Comparison of ENCODE assay signal across 11 cellular contexts in the genomic region with DNA sequence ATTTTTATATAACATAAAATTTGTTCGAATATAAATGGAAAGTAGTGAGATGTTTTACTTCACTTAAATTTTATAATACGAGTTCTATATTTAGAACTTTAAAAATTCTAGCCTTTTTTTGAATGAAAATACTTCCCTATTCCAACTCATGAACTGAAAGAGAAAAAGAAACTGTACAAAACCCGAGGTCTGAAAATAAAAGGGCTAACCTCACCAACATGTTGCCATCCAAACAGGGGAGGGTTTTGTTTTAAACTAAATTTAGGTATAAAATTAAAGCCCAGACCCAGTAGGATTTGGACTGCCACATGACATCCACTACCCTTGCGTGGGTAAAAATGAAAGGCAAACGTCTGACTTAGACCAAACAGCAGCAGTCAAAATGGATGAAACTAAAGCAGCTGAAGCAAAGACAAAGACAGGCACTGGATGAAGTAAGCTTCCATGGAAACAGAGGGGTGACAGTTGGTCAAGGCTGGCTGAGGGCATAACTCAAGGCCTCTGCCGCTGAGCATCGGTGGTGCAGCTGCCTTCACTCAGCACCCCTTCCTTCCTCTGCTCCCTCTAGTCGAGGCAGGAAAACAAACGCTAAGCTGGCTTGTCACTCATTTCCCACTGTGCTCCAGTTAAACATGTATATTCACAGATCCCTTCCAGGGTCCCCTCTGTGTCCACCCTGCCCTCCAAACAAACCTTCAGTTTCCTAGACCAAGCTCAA. TPM values are rescaled to one million over a fixed set of nuclear protein-coding genes. Genes with fewer than 3 reads are reported as not detected.
DNase-seq lines count a peak whose midpoint lies in the region; ATAC-seq, FAIRE-seq and TF ChIP-seq lines count a peak whose summit lies in the region.
"Had no signal": no experiment of that assay in that cellular context is flagged by ENCODE, and none has a peak within 500 bp of the region (broad histone marks: within the 10 kb centered on the region; RNA-seq: fewer than 3 reads in every experiment).

No MANE protein-coding gene starts in this region.

- no peak for FAIRE-seq in H54 (lab: Jason Lieb, UNC)

- TF ChIP-seq CTCF in ascending aorta (IDR thresholded peaks at IDR 0.05) (no peak), osteoblast (IDR thresholded peaks at IDR 0.05; ENCODE audit: extremely low read depth, low read depth, low read length) (no peak), BE2C (IDR thresholded peaks at IDR 0.05; ENCODE audit: low read depth, low read length) (no peak)

- ATAC-seq in GM21576 (IDR thresholded peaks at IDR 0.05; ENCODE audit: unreplicated experiment) (peak; percentile 43), GM18907 (IDR thresholded peaks at IDR 0.05; ENCODE audit: unreplicated experiment) (no peak)
- ATAC-seq: right cardiac atrium had no signal

- TF ChIP-seq POLR2A in H54 (IDR thresholded peaks at IDR 0.05; ENCODE audit: low read depth, low read length): no peak

- H3K4me1 ChIP-seq in ascending aorta (peaks cover 0 to 64% of the 10 kb centered on the region in 2 donors), osteoblast (ENCODE audit: insufficient read depth, low read length) (peaks cover 62% of the 10 kb centered on the region), BE2C (no peaks in the 10 kb centered on the region)

- H3K27me3 ChIP-seq in ascending aorta (no peaks in the 10 kb centered on the region), osteoblast (ENCODE audit: insufficient read depth, low read length) (no peaks in the 10 kb centered on the region), BE2C (no peaks in the 10 kb centered on the region)

- H3K27ac ChIP-seq in ascending aorta: peak overlapping the region; percentile 66 to 82
- peak overlapping the region; percentile 63 for H3K27ac ChIP-seq in osteoblast (ENCODE audit: low read depth, low read length)

- H3K79me2 ChIP-seq in osteoblast (ENCODE audit: insufficient read depth, low read length): peaks cover 77% of the 10 kb centered on the region

- no peak overlapping the region for H2AFZ ChIP-seq in osteoblast (ENCODE audit: low read length)

- H4K20me1 ChIP-seq in osteoblast (ENCODE audit: insufficient read depth, low read length): no peaks in the 10 kb centered on the region

- intact Hi-C loops in ascending aorta (cut with DNase I): loop anchor here (5.0 kb wide), 2 partner anchors 45 to 125 kb away; a partner anchor contains a TSS

- in situ Hi-C loops in KBM-7 (cut with MboI; ENCODE audit: low pct_unique_long_range_greater_than_20kb, low sequenced_read_pairs): no loop called here

- peak overlapping the region; percentile 2 to 48 for H3K4me3 ChIP-seq in ascending aorta
- H3K4me3 ChIP-seq in osteoblast (ENCODE audit: insufficient read depth, low read length): peak overlapping the region; percentile 18
- no peak overlapping the region for H3K4me3 ChIP-seq in BE2C (ENCODE audit: low read depth, low read length)

- H3K9me3 ChIP-seq in ascending aorta (no peaks in the 10 kb centered on the region), osteoblast (ENCODE audit: low read depth, low read length) (no peaks in the 10 kb centered on the region), BE2C (no peaks in the 10 kb centered on the region)

- DNase-seq in Daoy (ENCODE audit: low read depth): peak; percentile 18
- DNase-seq in ascending aorta (ENCODE audit: low spot score in 2 of 2): no peak
- DNase-seq in osteoblast (ENCODE audit: insufficient read length, low spot score, missing footprints): no peak
- DNase-seq in H54 (ENCODE audit: insufficient read length, low spot score): no peak
- DNase-seq in BE2C: no peak
- DNase-seq in KBM-7: no peak
- DNase-seq: activated naive CD4-positive, alpha-beta T cell treated with anti-CD3 and anti-CD28 coated beads for 36 hours had no signal

- H3K4me2 ChIP-seq in osteoblast (ENCODE audit: insufficient read depth, low read length): peak overlapping the region; percentile 64

- H3K36me3 ChIP-seq in ascending aorta (no peaks in the 10 kb centered on the region), osteoblast (ENCODE audit: insufficient read depth, low read length) (no peaks in the 10 kb centered on the region), BE2C (no peaks in the 10 kb centered on the region)

RNA-seq across cellular contexts. Expression of a gene that starts 58.1 kb away (rescaled TPM):
- total RNA-seq in Daoy (2014; rRNA removed; shearing (Covaris generic)): not detected in 2 replicates
- total RNA-seq in ascending aorta: not detected
- total RNA-seq in osteoblast: under 0.01 TPM in 1 of 2 replicates, not detected in the other
- polyA plus RNA-seq in BE2C (2012; ENCODE audit: insufficient read depth, insufficient read length, low read depth): 1.0 TPM
- total RNA-seq: activated naive CD4-positive, alpha-beta T cell treated with anti-CD3 and anti-CD28 coated beads for 36 hours; right cardiac atrium; temporal lobe had no signal
- polyA plus RNA-seq: right cardiac atrium had no signal
